ENCODE assay signal across 8 cellular contexts in the genomic region with DNA sequence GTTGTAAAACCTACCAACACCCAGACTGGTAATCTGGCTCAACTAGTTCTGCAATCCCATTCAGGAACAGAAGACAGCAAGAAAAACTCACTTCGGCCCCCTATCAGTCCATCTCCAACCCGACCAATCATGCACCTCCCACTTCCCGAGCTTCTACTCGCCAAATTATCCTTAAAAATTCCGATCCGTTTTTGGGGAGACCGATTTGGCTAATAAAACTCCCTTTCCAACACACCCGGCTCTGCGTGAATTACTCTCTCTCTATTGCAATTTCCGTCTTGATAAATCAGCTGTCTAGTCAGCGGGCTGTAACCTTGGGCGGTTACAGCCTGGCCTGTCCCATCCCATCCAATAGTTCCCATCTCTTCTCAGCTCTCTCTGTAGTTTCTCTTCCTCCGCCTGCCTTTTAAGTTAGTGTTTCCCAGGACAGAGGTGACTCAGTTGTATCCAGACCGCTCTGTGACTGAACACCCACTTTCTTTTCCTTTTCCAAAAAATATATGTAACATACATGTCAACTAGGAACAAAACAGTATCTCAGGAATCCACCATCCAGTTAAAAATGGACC. TPM values are rescaled to one million over a fixed set of nuclear protein-coding genes. Genes with fewer than 3 reads are reported as not detected.
DNase-seq lines count a peak whose midpoint lies in the region; ATAC-seq, FAIRE-seq and TF ChIP-seq lines count a peak whose summit lies in the region.

No MANE protein-coding gene starts in this region.

- TF ChIP-seq POLR2A in A549 (IDR thresholded peaks at IDR 0.05; ENCODE audit: low read length) = no peak

- peak overlapping the region; percentile 83 to 97 for H3K27ac ChIP-seq in A549
- peak overlapping the region; percentile 74 for H3K27ac ChIP-seq in PC-3 (ENCODE audit: low read length)

- H3K79me2 ChIP-seq in PC-3 (ENCODE audit: low read length) = peaks cover 56% of the 10 kb centered on the region

- no peaks in the 10 kb centered on the region for H3K9me2 ChIP-seq in PC-3 (replicated peaks; ENCODE audit: low read length)

- H3F3A ChIP-seq in PC-3 (ENCODE audit: low read length, unreplicated experiment) = no peaks in the 10 kb centered on the region

- H3K9ac ChIP-seq in PC-3 (ENCODE audit: low read length) = peak overlapping the region; percentile 100

- H3K36me3 ChIP-seq in PC-3 (ENCODE audit: low read depth, low read length) = no peaks in the 10 kb centered on the region; the same call in 1 of the 2 replicates
- no peaks in the 10 kb centered on the region for H3K36me3 ChIP-seq in kidney epithelial cell (ENCODE audit: control insufficient read depth, insufficient read depth, low read length)

- no peaks in the 10 kb centered on the region for H4K20me1 ChIP-seq in PC-3 (ENCODE audit: low read length)

- CTCF ChIA-PET in A549 (lab: Yijun Ruan, JAX) (interaction anchor here (0.6 to 2.3 kb wide), 4 partner anchors 10 to 367 kb away, joined by 3 to 13 read pairs (median 6); no protein-coding TSS in a partner anchor), PC-3 (lab: Charles Lee) (no interaction called here)

- H3K9me3 ChIP-seq in A549 = no peaks in the 10 kb centered on the region
- H3K9me3 ChIP-seq in PC-3 (ENCODE audit: low read length) = no peaks in the 10 kb centered on the region

- H3K4me2 ChIP-seq in A549 = peak overlapping the region; percentile 77
- H3K4me2 ChIP-seq in PC-3 (ENCODE audit: low read length) = peak overlapping the region; percentile 100

- no peak for TF ChIP-seq RAD21 in A549 (conservative IDR thresholded peaks at IDR 0.05 in 1 of 2, IDR thresholded peaks at IDR 0.05 in 1 of 2)

- POLR2A ChIA-PET in A549 (lab: Yijun Ruan, JAX) = interaction anchor here (0.6 to 1.8 kb wide), 6 partner anchors 11 to 437 kb away, joined by 3 to 11 read pairs (median 4); a partner anchor contains a TSS
- POLR2A ChIA-PET in PC-3 (lab: Charles Lee; ENCODE audit: unreplicated experiment) = interaction anchor here (0.6 kb wide), 2 partner anchors 198 to 830 kb away, joined by 4 to 5 read pairs; no protein-coding TSS in a partner anchor

- no peaks in the 10 kb centered on the region for H3K27me3 ChIP-seq in PC-3 (ENCODE audit: low read length)
- H3K27me3 ChIP-seq in kidney epithelial cell (ENCODE audit: control insufficient read depth, insufficient read depth, low read length) = no peaks in the 10 kb centered on the region

- DNase-seq in A549 (ENCODE audit: low read depth in 1 of 2, low spot score in 1 of 2) (peak in 1 of 2 experiments; percentile 14), GM03348 (ENCODE audit: low spot score) (peak; percentile 75), PC-3 (peak; percentile 13), cardiac fibroblast (ENCODE audit: low read depth in 2 of 2) (peak; percentile 65 to 78), kidney epithelial cell (ENCODE audit: low read depth) (no peak), NCI-H2029 (lab: John Stamatoyannopoulos, UW) (no peak)
- peak; percentile 22 for DNase-seq in stimulated activated CD4-positive, alpha-beta T cell treated with anti-CD3 and anti-CD28 coated beads, Interleukin-4, amount 100 ng/mL, for 24 hours

- BruUV-seq in PC-3 (replicated peaks; lab: Mats Ljungman, UMichigan) = TSS peak; percentile 95

- H3K4me1 ChIP-seq in A549 (peaks cover 21% of the 10 kb centered on the region; the same call in 2 of the 3 replicates), PC-3 (ENCODE audit: insufficient read depth, low read length) (peaks cover 36% of the 10 kb centered on the region)

- WGBS in A549 (ENCODE audit: missing lambda C conversion rate) = 4% methylated on average over 14 of the region's 14 CpGs

- peak; percentile 45 to 52; a peak in 3 of 6 replicates for ATAC-seq in A549
- peak; percentile 2 for ATAC-seq in HG03045 (IDR thresholded peaks at IDR 0.05; ENCODE audit: unreplicated experiment)
- ATAC-seq in PC-3 = peak; percentile 44

- TF ChIP-seq EP300 in A549 (IDR thresholded peaks at IDR 0.05) = no peak

- peak overlapping the region; percentile 93 for H3K4me3 ChIP-seq in A549
- peak overlapping the region; percentile 99 for H3K4me3 ChIP-seq in PC-3 (ENCODE audit: low read length)
- peak overlapping the region; percentile 80 to 94 for H3K4me3 ChIP-seq in cardiac fibroblast (replicated peaks in 1 of 2; ENCODE audit: low read depth in 2 of 2, low read length in 2 of 2)
- H3K4me3 ChIP-seq in kidney epithelial cell (ENCODE audit: low read depth, low read length) = peak overlapping the region; percentile 85

- H2AFZ ChIP-seq in PC-3 (ENCODE audit: low read length) = peak overlapping the region; percentile 91

- no peak for FAIRE-seq in A549 (lab: Jason Lieb, UNC)

- intact Hi-C loops in PC-3 (cut with micrococcal nuclease) = loop anchor here (1.0 kb wide), 1 partner anchor 198 kb away; no protein-coding TSS in a partner anchor

- no peak for TF ChIP-seq CTCF in A549 (IDR thresholded peaks at IDR 0.05)
- TF ChIP-seq CTCF in PC-3 (conservative IDR thresholded peaks at IDR 0.05; ENCODE audit: low read depth, low read length) = no peak
- TF ChIP-seq CTCF in cardiac fibroblast (IDR thresholded peaks at IDR 0.05; ENCODE audit: low read depth, low read length) = no peak
- no peak for TF ChIP-seq CTCF in kidney epithelial cell (IDR thresholded peaks at IDR 0.05; ENCODE audit: insufficient read depth, low read length, poor library complexity, severe bottlenecking)

TF ChIP-seq in A549, 52 proteins besides CTCF, POLR2A, EP300 and RAD21:
- no peak for TF ChIP-seq SREBF2 (IDR thresholded peaks at IDR 0.05)
- TF ChIP-seq RARB (CRISPR knock-in tag; IDR thresholded peaks at IDR 0.05) = no peak
- no peak for TF ChIP-seq KDM5A (IDR thresholded peaks at IDR 0.05)
- TF ChIP-seq ZSCAN20 (CRISPR knock-in tag; IDR thresholded peaks at IDR 0.05) = no peak

RNA-seq across cellular contexts. Expression of a gene that starts 0.8 kb away (rescaled TPM):
- polyA plus RNA-seq in A549 (2011; rRNA removed) (24.1 and 26.1 TPM in 2 replicates), A549 (2017; fragmentation: RNase III; extraction: RNeasy Plus Mini Kit Qiagen cat#74134 plus additional on column Dnase treatment) (28.3 to 29.2 TPM (median 28.7 TPM) in 3 replicates)
- polyA plus RNA-seq in A549 (2012; cell fraction: cytosol; rRNA removed) = 38.6 and 41.5 TPM in 2 replicates
- polyA plus RNA-seq in A549 (2012; cell fraction: nucleus; rRNA removed) = 74.8 and 78.0 TPM in 2 replicates
- 41.7 and 45.2 TPM in 2 replicates for polyA minus RNA-seq in A549 (2011; rRNA and poly(A)+ RNA removed)
- total RNA-seq in PC-3 (2014; rRNA removed) (38.2 and 38.6 TPM in 2 replicates), kidney epithelial cell (32.9 and 38.1 TPM in 2 replicates)

Comparison
In these comparisons a context has a peak if more than half of its experiments do, and no peak if none do; other contexts are left out.
1. DNase-seq: peak in GM03348 (single experiment), PC-3 (single experiment), cardiac fibroblast (2 of 2) and stimulated activated CD4-positive, alpha-beta T cell treated with anti-CD3 and anti-CD28 coated beads, Interleukin-4, amount 100 ng/mL, for 24 hours (single experiment); none in kidney epithelial cell (single experiment) and NCI-H2029 (single experiment).
2. Peak in every context shown above with its lines, with median percentiles within 50 percentile points of each other: ATAC-seq and H3K4me3 ChIP-seq.